In the genomic region with DNA sequence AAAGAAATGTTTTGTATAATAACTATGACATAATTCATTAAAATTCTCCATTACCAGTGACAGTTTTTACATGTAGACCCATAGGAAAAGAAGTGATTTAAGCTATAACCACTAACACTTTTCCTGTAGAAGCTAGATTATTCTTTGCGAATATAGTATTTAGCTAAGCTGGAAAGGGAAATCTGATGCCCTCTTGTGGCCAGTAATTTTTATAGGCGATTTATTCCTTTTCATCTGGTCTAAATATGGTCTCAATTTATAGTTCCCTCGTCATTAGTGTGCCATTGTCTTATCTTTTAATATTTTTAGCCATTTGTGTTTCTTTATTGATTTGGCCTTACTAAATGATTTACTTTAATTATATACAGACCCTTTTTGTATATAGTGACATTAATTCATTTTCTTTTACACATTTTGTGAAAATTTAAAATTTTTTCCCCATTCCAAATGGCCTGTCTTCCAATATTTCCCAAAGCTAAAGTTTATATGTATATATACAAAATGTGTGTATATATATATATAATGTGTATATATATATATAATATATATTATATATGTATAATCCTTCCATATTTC, we compare ENCODE assay signal across 8 cellular contexts. TPM values are rescaled to one million over a fixed set of nuclear protein-coding genes. Genes with fewer than 3 reads are reported as not detected.
DNase-seq lines count a peak whose midpoint lies in the region; ATAC-seq and TF ChIP-seq lines count a peak whose summit lies in the region.

No MANE protein-coding gene starts in this region.

- H3K27ac ChIP-seq in HCT116 (ENCODE audit: low read depth, low read length) (no peak overlapping the region), right lobe of liver (no peak overlapping the region)

- WGBS in right lobe of liver (ENCODE audit: insufficient coverage, low coverage, low lambda C conversion rate, missing lambda C conversion rate), result 6% methylated on average over 3 of the region's 3 CpGs

- ATAC-seq in HCT116, result peak; percentile 63; the same call in 1 of the 2 replicates
- ATAC-seq in right lobe of liver, result peak; percentile 72 to 82 (median 77)
- ATAC-seq in GM19455 (IDR thresholded peaks at IDR 0.05; ENCODE audit: unreplicated experiment), result no peak

- no peaks in the 10 kb centered on the region for H3K9me2 ChIP-seq in HCT116 (ENCODE audit: insufficient read depth)

- H3K4me3 Mint-ChIP-seq in activated CD4-positive, alpha-beta memory T cell treated with anti-CD3 and anti-CD28 coated beads, Interleukin-2, amount 10 ng/mL, durations not matched to agents 7 days and 5 days, result no peak overlapping the region

- no TSS peak for BruUV-seq in HCT116 (replicated peaks; lab: Mats Ljungman, UMichigan)

- H3K27me3 Mint-ChIP-seq in activated CD4-positive, alpha-beta memory T cell treated with anti-CD3 and anti-CD28 coated beads, Interleukin-2, amount 10 ng/mL, durations not matched to agents 7 days and 5 days, result no peaks in the 10 kb centered on the region

- TF ChIP-seq RAD21 in HCT116 (IDR thresholded peaks at IDR 0.05; ENCODE audit: low read depth), result peak; percentile 44; the same call in 1 of the 2 replicates

- H2AFZ ChIP-seq in HCT116 (ENCODE audit: low read depth, low read length, poor library complexity, severe bottlenecking), result no peak overlapping the region

- H3K4me1 ChIP-seq in HCT116 (ENCODE audit: control insufficient read depth in 1 of 2, insufficient read depth in 2 of 2, low read length in 2 of 2) (no peaks in the 10 kb centered on the region), right lobe of liver (peaks cover 0 to 12% (median 0%) of the 10 kb centered on the region in 4 donors)

- H3K36me3 Mint-ChIP-seq in activated CD4-positive, alpha-beta memory T cell treated with anti-CD3 and anti-CD28 coated beads, Interleukin-2, amount 10 ng/mL, durations not matched to agents 7 days and 5 days (ENCODE audit: low read depth), result peaks cover 6% of the 10 kb centered on the region

- CTCF ChIA-PET in HCT116 (lab: Charles Lee), result interaction anchor here (0.7 to 2.1 kb wide), 12 partner anchors 14 to 199 kb away, joined by 3 to 143 read pairs (median 4); a partner anchor contains a TSS
- CTCF ChIA-PET in activated CD4-positive, alpha-beta memory T cell treated with anti-CD3 and anti-CD28 coated beads, Interleukin-2, amount 10 ng/mL, durations not matched to agents 7 days and 5 days (lab: Charles Lee), result interaction anchor here (0.6 to 2.4 kb wide), 13 partner anchors 9 to 215 kb away, joined by 3 to 62 read pairs (median 4); no protein-coding TSS in a partner anchor

- H3K27me3 ChIP-seq in HCT116 (ENCODE audit: insufficient read depth, low read length) (no peaks in the 10 kb centered on the region), right lobe of liver (no peaks in the 10 kb centered on the region)

- H4K20me1 ChIP-seq in HCT116 (ENCODE audit: insufficient read depth), result no peaks in the 10 kb centered on the region

- no peak overlapping the region for H3K27ac Mint-ChIP-seq in activated CD4-positive, alpha-beta memory T cell treated with anti-CD3 and anti-CD28 coated beads, Interleukin-2, amount 10 ng/mL, durations not matched to agents 7 days and 5 days

- intact Hi-C loops in HCT116 (cut with micrococcal nuclease), result loop anchor here (1.0 kb wide), 1 partner anchor 199 kb away; no protein-coding TSS in a partner anchor
- intact Hi-C loops in right lobe of liver (cut with DNase I), result no loop called here

- no peaks in the 10 kb centered on the region for H3K9me3 Mint-ChIP-seq in activated CD4-positive, alpha-beta memory T cell treated with anti-CD3 and anti-CD28 coated beads, Interleukin-2, amount 10 ng/mL, durations not matched to agents 7 days and 5 days

- H3K79me2 ChIP-seq in HCT116 (ENCODE audit: insufficient read depth, low read length), result no peaks in the 10 kb centered on the region

- H3K4me3 ChIP-seq in HCT116 (replicated peaks in 1 of 2; ENCODE audit: low read depth in 1 of 2, low read length in 2 of 2) (no peak overlapping the region), cardiac fibroblast (replicated peaks in 1 of 2; ENCODE audit: low read depth in 2 of 2, low read length in 2 of 2) (no peak overlapping the region), right lobe of liver (no peak overlapping the region)

- RAD21 ChIA-PET in HCT116 (lab: Charles Lee; ENCODE audit: low non-redundant PET in 1 of 2, low total read pairs in 2 of 2, uncharacterized antibody in 2 of 2, unreplicated experiment in 2 of 2), result interaction anchor here (1.6 kb wide), 2 partner anchors 199 kb away, joined by 13 to 22 read pairs; no protein-coding TSS in a partner anchor

- TF ChIP-seq POLR2A in HCT116 (IDR thresholded peaks at IDR 0.05; ENCODE audit: borderline replicate concordance, extremely low read depth, insufficient read depth, insufficient read length), result no peak
- no peak for TF ChIP-seq POLR2A in right lobe of liver (IDR thresholded peaks at IDR 0.05)

- H3K9me3 ChIP-seq in HCT116 (ENCODE audit: control insufficient read depth in 1 of 2, insufficient read depth in 1 of 2, low read depth in 1 of 2, low read length in 2 of 2) (no peaks in the 10 kb centered on the region), right lobe of liver (no peaks in the 10 kb centered on the region)

- H3K36me3 ChIP-seq in HCT116 (ENCODE audit: control insufficient read depth in 1 of 2, insufficient read depth in 2 of 2, low read length in 2 of 2) (no peaks in the 10 kb centered on the region), right lobe of liver (no peaks in the 10 kb centered on the region)

- no peak overlapping the region for H3K9ac ChIP-seq in HCT116 (ENCODE audit: low read length)

- POLR2A ChIA-PET in HCT116 (lab: Charles Lee), result no interaction called here
- POLR2A ChIA-PET in activated CD4-positive, alpha-beta memory T cell treated with anti-CD3 and anti-CD28 coated beads, Interleukin-2, amount 10 ng/mL, durations not matched to agents 7 days and 5 days (lab: Charles Lee), result interaction anchor here (0.9 kb wide), 2 partner anchors 9 to 198 kb away, joined by 3 read pairs; no protein-coding TSS in a partner anchor

- DNase-seq in COR-L47 (lab: John Stamatoyannopoulos, UW) (peak; percentile 37), HCT116 (ENCODE audit: low read depth, low spot score) (peak; percentile 42), NCI-H524 treated with DMSO at 0.1 percent for 48 hours (lab: John Stamatoyannopoulos, UW) (peak; percentile 4), cardiac fibroblast (ENCODE audit: low read depth in 2 of 2) (peak; percentile 73 to 76), right lobe of liver (no peak)
- no peak for DNase-seq in activated CD4-positive, alpha-beta memory T cell treated with anti-CD3 and anti-CD28 coated beads, Interleukin-2, amount 10 ng/mL, durations not matched to agents 7 days and 5 days
- no peak for DNase-seq in stimulated activated CD4-positive, alpha-beta T cell treated with anti-CD3 and anti-CD28 coated beads, Interleukin-12 subunit alpha, Interleukin-12 subunit beta, amount 100 ng/mL, for 4 hours

- H3K4me2 ChIP-seq in HCT116 (ENCODE audit: low read length), result no peak overlapping the region

- TF ChIP-seq CTCF in HCT116 (IDR thresholded peaks at IDR 0.05 in 2 of 3, conservative IDR thresholded peaks at IDR 0.05 in 1 of 3; ENCODE audit: borderline replicate concordance in 1 of 3, insufficient read depth in 1 of 3, low read depth in 2 of 3, low read length in 2 of 3), result peak; percentile 22 to 66 (median 39); a peak in 5 of 6 replicates
- peak; percentile 53 for TF ChIP-seq CTCF in cardiac fibroblast (IDR thresholded peaks at IDR 0.05; ENCODE audit: low read depth, low read length)
- peak; percentile 61 to 69 (median 64) for TF ChIP-seq CTCF in right lobe of liver (IDR thresholded peaks at IDR 0.05)

- H3K4me1 Mint-ChIP-seq in activated CD4-positive, alpha-beta memory T cell treated with anti-CD3 and anti-CD28 coated beads, Interleukin-2, amount 10 ng/mL, durations not matched to agents 7 days and 5 days, result no peaks in the 10 kb centered on the region

TF ChIP-seq in HCT116, 20 proteins besides CTCF, POLR2A, EP300 and RAD21 (continues in another document):
- TF ChIP-seq JUND (IDR thresholded peaks at IDR 0.05), result no peak
- TF ChIP-seq TCF7L2 (IDR thresholded peaks at IDR 0.05; ENCODE audit: borderline replicate concordance, extremely low read depth, insufficient read depth, insufficient read length), result no peak
- TF ChIP-seq CBX3 (IDR thresholded peaks at IDR 0.05; ENCODE audit: low read depth), result no peak
- no peak for TF ChIP-seq SIN3A (IDR thresholded peaks at IDR 0.05; ENCODE audit: low read depth)
- TF ChIP-seq ZFX (IDR thresholded peaks at IDR 0.05), result no peak
- TF ChIP-seq, protein P1, sequence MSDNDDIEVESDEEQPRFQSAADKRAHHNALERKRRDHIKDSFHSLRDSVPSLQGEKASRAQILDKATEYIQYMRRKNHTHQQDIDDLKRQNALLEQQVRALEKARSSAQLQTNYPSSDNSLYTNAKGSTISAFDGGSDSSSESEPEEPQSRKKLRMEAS (IDR thresholded peaks at IDR 0.05), result no peak
- TF ChIP-seq SP1 (IDR thresholded peaks at IDR 0.05; ENCODE audit: low read depth), result no peak
- TF ChIP-seq ZNF274 (IDR thresholded peaks at IDR 0.05; ENCODE audit: low read depth, low read length), result no peak
- TF ChIP-seq FOSL1 (IDR thresholded peaks at IDR 0.05; ENCODE audit: low read depth), result no peak
- TF ChIP-seq, protein P2, sequence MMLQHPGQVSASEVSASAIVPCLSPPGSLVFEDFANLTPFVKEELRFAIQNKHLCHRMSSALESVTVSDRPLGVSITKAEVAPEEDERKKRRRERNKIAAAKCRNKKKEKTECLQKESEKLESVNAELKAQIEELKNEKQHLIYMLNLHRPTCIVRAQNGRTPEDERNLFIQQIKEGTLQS (IDR thresholded peaks at IDR 0.05), result no peak
- TF ChIP-seq, protein P3, sequence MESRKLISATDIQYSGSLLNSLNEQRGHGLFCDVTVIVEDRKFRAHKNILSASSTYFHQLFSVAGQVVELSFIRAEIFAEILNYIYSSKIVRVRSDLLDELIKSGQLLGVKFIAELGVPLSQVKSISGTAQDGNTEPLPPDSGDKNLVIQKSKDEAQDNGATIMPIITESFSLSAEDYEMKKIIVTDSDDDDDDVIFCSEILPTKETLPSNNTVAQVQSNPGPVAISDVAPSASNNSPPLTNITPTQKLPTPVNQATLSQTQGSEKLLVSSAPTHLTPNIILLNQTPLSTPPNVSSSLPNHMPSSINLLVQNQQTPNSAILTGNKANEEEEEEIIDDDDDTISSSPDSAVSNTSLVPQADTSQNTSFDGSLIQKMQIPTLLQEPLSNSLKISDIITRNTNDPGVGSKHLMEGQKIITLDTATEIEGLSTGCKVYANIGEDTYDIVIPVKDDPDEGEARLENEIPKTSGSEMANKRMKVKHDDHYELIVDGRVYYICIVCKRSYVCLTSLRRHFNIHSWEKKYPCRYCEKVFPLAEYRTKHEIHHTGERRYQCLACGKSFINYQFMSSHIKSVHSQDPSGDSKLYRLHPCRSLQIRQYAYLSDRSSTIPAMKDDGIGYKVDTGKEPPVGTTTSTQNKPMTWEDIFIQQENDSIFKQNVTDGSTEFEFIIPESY (IDR thresholded peaks at IDR 0.05; ENCODE audit: extremely low read depth, insufficient replicate concordance, low read length), result no peak

RNA-seq across cellular contexts. Expression of a gene that starts 26.7 kb away (rescaled TPM):
- total RNA-seq in HCT116 (2021; ENCODE audit: unreplicated experiment) (67.1 TPM), right lobe of liver (10 to 100 TPM in 2 of 6 experiments, 1 to 10 TPM in 4; 1.1 to 14.3 (median 5.6) TPM)
- 33.7 and 40.9 TPM in 2 replicates for polyA plus RNA-seq in HCT116 (2012)
- 10 to 100 TPM; 57.3 to 59.7 TPM for total RNA-seq in activated CD4-positive, alpha-beta memory T cell treated with anti-CD3 and anti-CD28 coated beads, Interleukin-2, amount 10 ng/mL, durations not matched to agents 7 days and 5 days

Comparison
In these comparisons a context has a peak if more than half of its experiments do, and no peak if none do; other contexts are left out.
1. DNase-seq: peak in COR-L47 (single experiment), HCT116 (single experiment), NCI-H524 treated with DMSO at 0.1 percent for 48 hours (single experiment) and cardiac fibroblast (2 of 2); none in right lobe of liver (0 of 3), activated CD4-positive, alpha-beta memory T cell treated with anti-CD3 and anti-CD28 coated beads, Interleukin-2, amount 10 ng/mL, durations not matched to agents 7 days and 5 days (single experiment) and stimulated activated CD4-positive, alpha-beta T cell treated with anti-CD3 and anti-CD28 coated beads, Interleukin-12 subunit alpha, Interleukin-12 subunit beta, amount 100 ng/mL, for 4 hours (single experiment).
2. Peak in every context shown above with its lines, with median percentiles within 50 percentile points of each other: CTCF ChIP-seq.